22 cellular contexts compared by ENCODE assay signal in the genomic region with DNA sequence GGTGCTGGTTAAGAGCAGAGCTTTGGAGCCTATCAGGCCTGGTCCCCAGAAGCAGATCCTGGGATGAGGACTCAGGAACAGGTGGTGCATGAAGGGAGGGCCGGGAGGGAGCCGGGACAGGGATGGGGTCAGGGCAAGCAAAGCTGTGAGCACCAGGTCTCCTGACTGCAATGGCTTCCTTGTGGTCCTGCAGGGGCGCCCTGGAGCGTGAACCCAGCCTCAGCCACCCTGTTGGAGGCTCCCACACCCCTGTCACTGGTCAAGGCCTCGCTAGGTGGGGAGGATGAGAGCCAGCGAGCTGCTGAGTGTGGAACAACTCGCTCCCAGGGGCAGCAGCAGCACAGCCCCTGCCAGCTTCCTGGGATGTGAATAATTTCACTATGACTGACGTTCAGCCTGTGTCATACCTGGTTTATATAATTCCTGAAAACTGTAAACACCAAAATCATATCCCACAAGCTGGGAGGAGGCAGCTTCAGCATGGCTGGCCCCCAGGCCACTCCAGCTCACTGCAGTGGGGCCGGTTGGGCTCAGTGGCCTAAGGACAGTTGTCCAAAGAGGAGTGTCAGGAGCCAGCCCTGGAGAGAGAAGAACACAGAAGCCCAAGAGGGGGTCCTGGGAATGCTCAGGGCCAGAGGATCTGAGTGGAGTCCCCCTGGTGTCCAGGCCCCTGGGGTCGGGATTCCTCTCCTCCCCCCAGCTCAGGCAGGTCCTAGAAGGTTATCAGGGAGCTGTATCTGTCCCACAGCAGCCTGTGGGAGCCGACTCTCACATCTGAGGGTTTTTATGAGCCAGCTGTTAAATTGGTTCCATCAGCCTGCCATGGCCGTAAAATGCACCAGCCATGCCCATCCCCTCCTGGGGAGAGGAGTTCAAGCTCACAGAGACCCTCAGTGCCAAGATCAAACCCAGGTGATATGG.
DNase-seq lines count a peak whose midpoint lies in the region; ATAC-seq and TF ChIP-seq lines count a peak whose summit lies in the region.
"Had no signal": no experiment of that assay in that cellular context is flagged by ENCODE, and none has a peak within 500 bp of the region (broad histone marks: within the 10 kb centered on the region; RNA-seq: fewer than 3 reads in every experiment).

No MANE protein-coding gene starts in this region.

- H3K4ac ChIP-seq in neuronal stem cell (ENCODE audit: low read length) = no peak overlapping the region

- H3K9me3 ChIP-seq in BLaER1 (no peaks in the 10 kb centered on the region; the same call in 1 of the 2 replicates), HUES6 (ENCODE audit: control insufficient read depth, insufficient read depth, low read depth, low read length) (no peaks in the 10 kb centered on the region), endodermal cell (ENCODE audit: control insufficient read depth, low read length) (peaks cover 29% of the 10 kb centered on the region), neuronal stem cell (replicated peaks in 1 of 2; ENCODE audit: control insufficient read depth in 2 of 2, insufficient read depth in 1 of 2, low read depth in 1 of 2, low read length in 2 of 2) (no peaks in the 10 kb centered on the region)
- H3K9me3 ChIP-seq: MG63 had no signal

- H3K27me3 ChIP-seq in BLaER1 = no peaks in the 10 kb centered on the region
- H3K27me3 ChIP-seq in HUES6 (ENCODE audit: control insufficient read depth, insufficient read depth, low read length) = no peaks in the 10 kb centered on the region
- H3K27me3 ChIP-seq in endodermal cell (ENCODE audit: control insufficient read depth, insufficient read depth, low read length, poor library complexity, severe bottlenecking) = no peaks in the 10 kb centered on the region
- H3K27me3 ChIP-seq in neuronal stem cell (ENCODE audit: control insufficient read depth in 3 of 3, insufficient read depth in 3 of 3, low read depth in 1 of 3, low read length in 3 of 3) = no peaks in the 10 kb centered on the region
- H3K27me3 ChIP-seq: MG63 had no signal

- H3K4me3 Mint-ChIP-seq in endodermal cell = no peak overlapping the region
- H3K4me3 Mint-ChIP-seq in activated naive CD8-positive, alpha-beta T cell treated with anti-CD3 and anti-CD28 coated beads, Interleukin-2, amount 50 U/mL, for 24 hours = no peak overlapping the region
- H3K4me3 Mint-ChIP-seq: HFFc6 had no signal

- H4K20me1 ChIP-seq in BLaER1 = no peaks in the 10 kb centered on the region

- H3K27ac Mint-ChIP-seq in endodermal cell = no peak overlapping the region
- no peak overlapping the region for H3K27ac Mint-ChIP-seq in activated naive CD8-positive, alpha-beta T cell treated with anti-CD3 and anti-CD28 coated beads, Interleukin-2, amount 50 U/mL, for 24 hours
- H3K27ac Mint-ChIP-seq: HFFc6 had no signal

- H3K4me2 ChIP-seq in BLaER1 (0 out of 2 replicates have a peak overlapping the region, but pooled peaks have one; percentile 12), neuronal stem cell (ENCODE audit: insufficient read depth, low read length, poor library complexity, severe bottlenecking) (no peak overlapping the region)

- peak overlapping the region; percentile 41 for H2BK12ac ChIP-seq in neuronal stem cell (ENCODE audit: low read length)

- no peak overlapping the region for H2BK5ac ChIP-seq in neuronal stem cell (ENCODE audit: low read length)

- no peak overlapping the region for H2BK15ac ChIP-seq in neuronal stem cell (ENCODE audit: low read length)

- peak; percentile 79 for DNase-seq in endodermal cell
- no peak for DNase-seq in neuronal stem cell (ENCODE audit: low spot score)
- no peak for DNase-seq in GM20000 (ENCODE audit: low spot score)
- no peak for DNase-seq in activated naive CD4-positive, alpha-beta T cell (lab: John Stamatoyannopoulos, UW)
- DNase-seq in activated naive CD8-positive, alpha-beta T cell treated with anti-CD3 and anti-CD28 coated beads, Interleukin-2, amount 50 U/mL, for 24 hours = no peak
- DNase-seq in NCI-H187 (lab: John Stamatoyannopoulos, UW) = no peak
- DNase-seq: ACHN, GOT3, HFFc6, IMR-90, Karpas-422, MG63, NCI-H1092, NCI-H1436 treated with DMSO at 0.1 percent for 48 hours, NCI-H2081, NCI-H2171 treated with DMSO at 0.1 percent for 48 hours, NCI-H446, NCI-H526 treated with DMSO at 0.1 percent for 48 hours had no signal

- H3K79me1 ChIP-seq in neuronal stem cell (ENCODE audit: low read depth, low read length) = peaks cover 1% of the 10 kb centered on the region

- H2BK120ac ChIP-seq in neuronal stem cell (ENCODE audit: low read depth, low read length) = no peak overlapping the region

- H3K36me3 ChIP-seq in BLaER1 = no peaks in the 10 kb centered on the region
- no peaks in the 10 kb centered on the region for H3K36me3 ChIP-seq in HUES6 (ENCODE audit: control insufficient read depth, insufficient read depth, low read length)
- no peaks in the 10 kb centered on the region for H3K36me3 ChIP-seq in endodermal cell (ENCODE audit: control insufficient read depth, insufficient read depth, low read length)
- H3K36me3 ChIP-seq in neuronal stem cell (replicated peaks in 1 of 2; ENCODE audit: control insufficient read depth in 2 of 2, insufficient read depth in 2 of 2, low read length in 2 of 2) = no peaks in the 10 kb centered on the region
- H3K36me3 ChIP-seq: MG63 had no signal

- H2AK5ac ChIP-seq in neuronal stem cell (ENCODE audit: low read depth, low read length) = peak overlapping the region; percentile 90

- H3K18ac ChIP-seq in neuronal stem cell (ENCODE audit: low read length) = peak overlapping the region; percentile 27

- H3K14ac ChIP-seq in neuronal stem cell (ENCODE audit: low read length) = peak overlapping the region; percentile 21

- H3K27ac ChIP-seq in BLaER1 = peak overlapping the region; percentile 49
- H3K27ac ChIP-seq in HUES6 (ENCODE audit: low read depth, low read length) = no peak overlapping the region
- no peak overlapping the region for H3K27ac ChIP-seq in endodermal cell (ENCODE audit: low read depth, low read length)
- no peak overlapping the region for H3K27ac ChIP-seq in neuronal stem cell (replicated peaks; ENCODE audit: low read length)
- H3K27ac ChIP-seq: C4-2B had no signal

- no peak overlapping the region for H3K4me3 ChIP-seq in BLaER1
- no peak overlapping the region for H3K4me3 ChIP-seq in HUES6 (ENCODE audit: low read depth, low read length)
- no peak overlapping the region for H3K4me3 ChIP-seq in endodermal cell (ENCODE audit: low read length)
- no peak overlapping the region for H3K4me3 ChIP-seq in neuronal stem cell (ENCODE audit: low read length in 2 of 2)
- H3K4me3 ChIP-seq: MG63 had no signal

- H3K23ac ChIP-seq in neuronal stem cell (ENCODE audit: low read depth, low read length, poor library complexity) = no peak overlapping the region

- H3K36me3 Mint-ChIP-seq in endodermal cell (ENCODE audit: low read depth) = peaks cover 5% of the 10 kb centered on the region
- H3K36me3 Mint-ChIP-seq in activated naive CD8-positive, alpha-beta T cell treated with anti-CD3 and anti-CD28 coated beads, Interleukin-2, amount 50 U/mL, for 24 hours (ENCODE audit: low read depth) = no peaks in the 10 kb centered on the region

- peaks cover 28% of the 10 kb centered on the region for H3K9me3 Mint-ChIP-seq in endodermal cell
- H3K9me3 Mint-ChIP-seq in activated naive CD8-positive, alpha-beta T cell treated with anti-CD3 and anti-CD28 coated beads, Interleukin-2, amount 50 U/mL, for 24 hours = no peaks in the 10 kb centered on the region

- H4K8ac ChIP-seq in neuronal stem cell (ENCODE audit: low read depth, low read length) = no peak overlapping the region

- 73 to 81% methylated on average over 3 to 9 of the region's 12 CpGs for WGBS in endodermal cell (ENCODE audit: insufficient coverage in 1 of 2, insufficient read length in 1 of 2), 2 experiments
- no CpG with 5 or more reads among the region's 12 CpGs for WGBS in neuronal stem cell (ENCODE audit: extremely low coverage in 2 of 2, insufficient read length in 2 of 2, insufficient replicate concordance in 1 of 2), 2 donors

- H3K27me3 Mint-ChIP-seq in endodermal cell (ENCODE audit: insufficient read depth) = no peaks in the 10 kb centered on the region
- peaks cover 10% of the 10 kb centered on the region for H3K27me3 Mint-ChIP-seq in activated naive CD8-positive, alpha-beta T cell treated with anti-CD3 and anti-CD28 coated beads, Interleukin-2, amount 50 U/mL, for 24 hours

- no peak overlapping the region for H3K9ac ChIP-seq in BLaER1
- peak overlapping the region; percentile 5 for H3K9ac ChIP-seq in HUES6 (ENCODE audit: low read length)
- H3K9ac ChIP-seq in endodermal cell (ENCODE audit: extremely low read depth, low read length, poor library complexity, severe bottlenecking) = no peak overlapping the region
- no peak overlapping the region for H3K9ac ChIP-seq in neuronal stem cell (ENCODE audit: low read depth, low read length, poor library complexity)

- peak; percentile 30 for TF ChIP-seq CTCF in endodermal cell (conservative IDR thresholded peaks at IDR 0.05)
- TF ChIP-seq CTCF in GM20000 (IDR thresholded peaks at IDR 0.05; ENCODE audit: extremely low read depth, missing control alignments) = no peak

- no peak overlapping the region for H2AFZ ChIP-seq in neuronal stem cell (ENCODE audit: low read length)

- ATAC-seq in activated naive CD8-positive, alpha-beta T cell treated with anti-CD3 and anti-CD28 coated beads, Interleukin-2, amount 50 U/mL, for 24 hours = no peak
- ATAC-seq: Right ventricle myocardium inferior had no signal

- peaks cover 72% of the 10 kb centered on the region for H3K4me1 ChIP-seq in BLaER1
- peaks cover 38% of the 10 kb centered on the region for H3K4me1 ChIP-seq in HUES6 (ENCODE audit: control insufficient read depth, insufficient read depth, low read length)
- H3K4me1 ChIP-seq in endodermal cell (ENCODE audit: control insufficient read depth, insufficient read depth, low read length) = peaks cover 7% of the 10 kb centered on the region
- peaks cover 17 to 30% of the 10 kb centered on the region in 2 donors for H3K4me1 ChIP-seq in neuronal stem cell (ENCODE audit: control insufficient read depth in 2 of 2, insufficient read depth in 1 of 2, low read depth in 1 of 2, low read length in 2 of 2)

- peaks cover 21% of the 10 kb centered on the region for H3K4me1 Mint-ChIP-seq in endodermal cell
- peaks cover 8% of the 10 kb centered on the region for H3K4me1 Mint-ChIP-seq in activated naive CD8-positive, alpha-beta T cell treated with anti-CD3 and anti-CD28 coated beads, Interleukin-2, amount 50 U/mL, for 24 hours

- H4K91ac ChIP-seq in neuronal stem cell (ENCODE audit: low read depth, low read length, poor library complexity) = no peak overlapping the region
